ENCODE assay signal across 8 cellular contexts in the genomic region with DNA sequence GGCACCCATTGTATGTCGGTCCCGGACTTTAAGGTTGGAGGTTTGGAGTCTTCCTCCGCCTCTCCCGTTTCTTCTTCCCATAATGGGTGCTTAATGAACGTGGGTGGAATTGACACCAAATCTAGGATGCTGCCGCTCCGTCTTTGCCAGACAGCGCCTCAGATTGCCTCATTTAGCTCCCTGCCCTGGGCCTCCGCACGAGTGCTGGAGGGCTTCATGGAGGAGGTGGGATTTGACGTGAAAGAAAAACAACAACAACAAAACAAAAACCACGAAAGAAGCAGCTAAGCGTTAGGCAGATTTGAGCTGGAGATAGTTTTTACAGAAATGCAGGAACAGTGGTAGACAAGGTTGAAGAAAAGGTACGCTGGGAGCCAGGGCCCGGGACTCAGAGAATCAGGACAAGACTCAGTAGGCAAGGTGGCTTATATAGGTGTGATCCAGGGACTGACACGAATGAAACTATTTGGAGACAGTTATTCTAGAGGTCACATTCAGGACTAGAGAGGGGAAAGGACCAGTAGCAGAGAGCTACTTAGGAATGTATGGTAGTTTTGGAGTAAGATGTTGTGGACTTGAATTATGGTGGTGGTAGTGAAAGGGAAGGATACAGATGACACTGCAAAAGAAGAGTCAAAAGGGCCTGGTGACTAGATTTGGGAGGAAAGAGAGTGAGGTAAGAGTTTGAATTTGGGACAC. TPM values are rescaled to one million over a fixed set of nuclear protein-coding genes. Genes with fewer than 3 reads are reported as not detected.
DNase-seq lines count a peak whose midpoint lies in the region; ATAC-seq and TF ChIP-seq lines count a peak whose summit lies in the region.

No MANE protein-coding gene starts in this region.

- CTCF ChIA-PET in AG04449 (lab: Yijun Ruan, JAX), result interaction anchor here (1.0 to 1.2 kb wide), 2 partner anchors 24 to 40 kb away, joined by 3 to 4 read pairs; no protein-coding TSS in a partner anchor

- H3K9me3 Mint-ChIP-seq in natural killer cell, result no peaks in the 10 kb centered on the region

- H3K9ac ChIP-seq in KMS-11, result peak overlapping the region; percentile 83; the same call in 1 of the 2 replicates

- no peaks in the 10 kb centered on the region for H3K9me3 ChIP-seq in ectodermal cell (ENCODE audit: control insufficient read depth, low read length)

- H3K36me3 ChIP-seq in KMS-11 (ENCODE audit: insufficient read depth), result no peaks in the 10 kb centered on the region
- H3K36me3 ChIP-seq in ectodermal cell (ENCODE audit: control insufficient read depth, insufficient read depth, low read length), result no peaks in the 10 kb centered on the region

- no peak for DNase-seq in AG04449 (ENCODE audit: low read depth, low spot score)
- no peak for DNase-seq in natural killer cell
- DNase-seq in MV-4-11 (lab: John Stamatoyannopoulos, UW), result no peak
- DNase-seq in stimulated activated CD4-positive, alpha-beta T cell treated with anti-CD3 and anti-CD28 coated beads, Interleukin-12 subunit alpha, Interleukin-12 subunit beta, amount 100 ng/mL, for 4 hours, result no peak
- no peak for DNase-seq in activated gamma-delta T cell (lab: John Stamatoyannopoulos, UW)

- TF ChIP-seq CTCF in AG04449 (IDR thresholded peaks at IDR 0.05; ENCODE audit: insufficient read depth, low read length, missing control alignments) (no peak), KMS-11 (conservative IDR thresholded peaks at IDR 0.05; ENCODE audit: low read depth, low read length) (no peak), natural killer cell (IDR thresholded peaks at IDR 0.05) (no peak)

- no peaks in the 10 kb centered on the region for H3K79me2 ChIP-seq in KMS-11 (ENCODE audit: insufficient read depth, low read depth)

- H3K27me3 Mint-ChIP-seq in natural killer cell (ENCODE audit: low read depth in 2 of 2), result no peaks in the 10 kb centered on the region

- H4K20me1 ChIP-seq in KMS-11 (ENCODE audit: insufficient read depth), result no peaks in the 10 kb centered on the region

- POLR2A ChIA-PET in AG04449 (lab: Yijun Ruan, JAX), result interaction anchor here (1.2 kb wide), 1 partner anchor 44 kb away, joined by 7 read pairs; the partner anchor contains the start of gene MRPS5

- peak overlapping the region; percentile 95 to 98 for H3K27ac Mint-ChIP-seq in natural killer cell

- peak; percentile 5 for ATAC-seq in GM19328 (IDR thresholded peaks at IDR 0.05; ENCODE audit: unreplicated experiment)
- peak in 1 of 3 donors; percentile 1 for ATAC-seq in natural killer cell

- no peaks in the 10 kb centered on the region for H3K36me3 Mint-ChIP-seq in natural killer cell

- H3K4me3 Mint-ChIP-seq in natural killer cell, result peak overlapping the region; percentile 100

- 15% methylated on average over 15 to 16 of the region's 16 CpGs for WGBS in ectodermal cell, 2 experiments

- H3K4me1 Mint-ChIP-seq in natural killer cell, result peaks cover 19 to 29% of the 10 kb centered on the region in 2 donors

- H3K4me3 ChIP-seq in AG04449 (ENCODE audit: low read depth, low read length) (peak overlapping the region; percentile 100), KMS-11 (IDR thresholded peaks at IDR 0.05; ENCODE audit: insufficient read depth, low read depth, low read length) (peak overlapping the region; percentile 32), ectodermal cell (ENCODE audit: insufficient read depth, low read depth, low read length) (peak overlapping the region; percentile 85)

- H3K4me1 ChIP-seq in KMS-11 (ENCODE audit: low read depth, poor library complexity, severe bottlenecking) (peaks cover 5% of the 10 kb centered on the region), ectodermal cell (ENCODE audit: control insufficient read depth, insufficient read depth, low read length) (peaks cover 3% of the 10 kb centered on the region)

- intact Hi-C loops in natural killer cell (cut with micrococcal nuclease), result no loop called here

- peak overlapping the region; percentile 66; the same call in 1 of the 2 replicates for H2AFZ ChIP-seq in KMS-11 (ENCODE audit: low read depth)

- peak overlapping the region; percentile 84 for H3K4me2 ChIP-seq in KMS-11

- no peak overlapping the region for H3K27ac ChIP-seq in KMS-11
- no peak overlapping the region for H3K27ac ChIP-seq in ectodermal cell (ENCODE audit: insufficient read depth, low read depth, low read length, poor library complexity, severe bottlenecking)

- H3K27me3 ChIP-seq in KMS-11 (ENCODE audit: insufficient read depth, low read depth) (no peaks in the 10 kb centered on the region), ectodermal cell (ENCODE audit: control insufficient read depth, insufficient read depth, low read length, poor library complexity, severe bottlenecking) (peaks cover 4% of the 10 kb centered on the region)

RNA-seq across cellular contexts. Expression of gene ZNF2, which starts 0.6 kb away (rescaled TPM):
- 4.8 TPM for polyA plus RNA-seq in ectodermal cell (2013, experiment 1 of 4)
- 4.0 TPM for polyA plus RNA-seq in ectodermal cell (2013, experiment 2 of 4)
- polyA plus RNA-seq in ectodermal cell (2013, experiment 3 of 4), result 5.2 TPM
- polyA plus RNA-seq in ectodermal cell (2013, experiment 4 of 4), result 4.6 TPM
- 1 to 10 TPM in 2 of 3 donors, under 1 TPM in 1; 0.96 to 2.7 (median 2.4) TPM for total RNA-seq in natural killer cell

RNA-seq across cellular contexts. Expression of gene ZNF514, which starts 6.6 kb away (rescaled TPM):
- polyA plus RNA-seq in ectodermal cell (2013, experiment 1 of 4), result 27.5 TPM
- 25.6 TPM for polyA plus RNA-seq in ectodermal cell (2013, experiment 2 of 4)
- 23.3 TPM for polyA plus RNA-seq in ectodermal cell (2013, experiment 3 of 4)
- polyA plus RNA-seq in ectodermal cell (2013, experiment 4 of 4), result 27.2 TPM
- 10 to 100 TPM; 12.4 to 26.0 (median 12.8) TPM for total RNA-seq in natural killer cell

RNA-seq across cellular contexts. Expression of gene ZNF892, which starts 41.1 kb away (rescaled TPM):
- polyA plus RNA-seq in ectodermal cell (2013, experiment 1 of 4), result 15.9 TPM
- polyA plus RNA-seq in ectodermal cell (2013, experiment 2 of 4), result 15.9 TPM
- polyA plus RNA-seq in ectodermal cell (2013, experiment 3 of 4), result 7.6 TPM
- 8.6 TPM for polyA plus RNA-seq in ectodermal cell (2013, experiment 4 of 4)
- 1 to 10 TPM; 2.9 to 4.6 (median 3.2) TPM for total RNA-seq in natural killer cell

RNA-seq across cellular contexts. Expression of gene MRPS5, which starts 44.6 kb away (rescaled TPM):
- polyA plus RNA-seq in ectodermal cell (2013, experiment 1 of 4), result 64.1 TPM
- 58.4 TPM for polyA plus RNA-seq in ectodermal cell (2013, experiment 2 of 4)
- polyA plus RNA-seq in ectodermal cell (2013, experiment 3 of 4), result 56.6 TPM
- 66.1 TPM for polyA plus RNA-seq in ectodermal cell (2013, experiment 4 of 4)
- 10 to 100 TPM; 26.4 to 40.0 (median 29.8) TPM for total RNA-seq in natural killer cell

Comparison
In these comparisons a context has a peak if more than half of its experiments do, and no peak if none do; other contexts are left out.
1. H3K4me3 ChIP-seq: peak in every context shown above with its lines; median percentile 100 in AG04449; 85 in ectodermal cell; 32 in KMS-11.